ENCODE assay signal across 22 cellular contexts in genomic region chr5:68802430-68802829, GRCh38.
"Had no signal": no experiment of that assay in that cellular context is flagged by ENCODE, and none has a peak within 500 bp of the region (broad histone marks: within the 10 kb centered on the region; RNA-seq: fewer than 3 reads in every experiment).

No MANE protein-coding gene starts in this region.

- H3K9me3 ChIP-seq: ovary, uterus had no signal

- H3K27me3 ChIP-seq: heart left ventricle, hepatocyte, ovary, sigmoid colon, tibial nerve, uterus had no signal

- DNase-seq: glutamatergic neuron; heart left ventricle; islet precursor cell; mesendoderm; naive thymus-derived CD4-positive, alpha-beta T cell; ovary; retina; right cardiac atrium; sigmoid colon; stimulated activated CD4-positive, alpha-beta T cell treated with anti-CD3 and anti-CD28 coated beads, Interleukin-12 subunit alpha, Interleukin-12 subunit beta, amount 100 ng/mL, for 4 hours; stimulated activated CD4-positive, alpha-beta T cell treated with anti-CD3 and anti-CD28 coated beads, Interleukin-15, amount 100 ng/mL, for 24 hours; stimulated activated CD4-positive, alpha-beta T cell treated with anti-CD3 and anti-CD28 coated beads, Interleukin-2, amount 100 ng/mL, for 24 hours; stimulated activated CD4-positive, alpha-beta T cell treated with anti-CD3 and anti-CD28 coated beads, Interleukin-4, amount 100 ng/mL, for 24 hours; stimulated activated naive CD4-positive, alpha-beta T cell treated with Interleukin-2 at 50 U/mL for 16 hours; stimulated activated naive CD8-positive, alpha-beta T cell treated with anti-CD3 and anti-CD28 coated beads, Interleukin-15, amount 100 ng/mL, for 72 hours; substantia nigra; uterus had no signal

- H3K27ac ChIP-seq: heart left ventricle, hepatocyte, ovary, sigmoid colon, skin epidermis, tibial nerve, uterus had no signal

- ATAC-seq: naive thymus-derived CD4-positive, alpha-beta T cell; right cardiac atrium; stimulated activated effector memory CD8-positive, alpha-beta T cell treated with anti-CD3 and anti-CD28 coated beads, Interleukin-12 subunit alpha, Interleukin-12 subunit beta, amount 100 ng/mL, for 72 hours; stimulated activated naive CD8-positive, alpha-beta T cell treated with anti-CD3 and anti-CD28 coated beads, Interleukin-15, amount 100 ng/mL, for 72 hours had no signal

- H3K79me2 ChIP-seq: hepatocyte had no signal

- H2AFZ ChIP-seq: hepatocyte had no signal

- H3K36me3 ChIP-seq: heart left ventricle, ovary, sigmoid colon, tibial nerve, uterus had no signal

- H3K4me2 ChIP-seq: hepatocyte had no signal

- H3K4me1 ChIP-seq: sigmoid colon, tibial nerve, uterus had no signal

- H3K4me3 ChIP-seq: heart left ventricle, hepatocyte, lung, ovary, sigmoid colon, skin epidermis, tibial nerve, uterus had no signal
